In genomic region chr12:110826592-110827200, GRCh38 we compare ENCODE assay signal across 8 cellular contexts. TPM values are rescaled to one million over a fixed set of nuclear protein-coding genes. Genes with fewer than 3 reads are reported as not detected.
DNase-seq lines count a peak whose midpoint lies in the region; ATAC-seq and TF ChIP-seq lines count a peak whose summit lies in the region.

No MANE protein-coding gene starts in this region.

- no peak overlapping the region for H3K27ac Mint-ChIP-seq in CD8-positive, alpha-beta T cell
- H3K27ac Mint-ChIP-seq in progenitor cell of endocrine pancreas: no peak overlapping the region

- TF ChIP-seq CTCF in CD8-positive, alpha-beta T cell (IDR thresholded peaks at IDR 0.05): peak; percentile 80
- peak; percentile 79 for TF ChIP-seq CTCF in progenitor cell of endocrine pancreas (IDR thresholded peaks at IDR 0.05; ENCODE audit: unreplicated experiment)

- no peaks in the 10 kb centered on the region for H3K36me3 ChIP-seq in CD8-positive, alpha-beta T cell (ENCODE audit: insufficient read depth, low read length)
- no peaks in the 10 kb centered on the region for H3K36me3 ChIP-seq in SK-N-MC (ENCODE audit: insufficient read depth, low read length)

- peak; percentile 64 to 85 (median 78) for DNase-seq in CD8-positive, alpha-beta T cell
- DNase-seq in NCI-H1092 (lab: John Stamatoyannopoulos, UW) (peak; percentile 49), SK-N-MC (ENCODE audit: low read depth, low spot score) (peak; percentile 70), Right ventricle myocardium inferior (ENCODE audit: missing footprints) (peak; percentile 92), progenitor cell of endocrine pancreas (ENCODE audit: low spot score, unreplicated experiment) (peak; percentile 75), ureter (ENCODE audit: low spot score) (peak; percentile 85)
- DNase-seq in activated naive CD4-positive, alpha-beta T cell treated with anti-CD3 and anti-CD28 coated beads, Interleukin-2, amount 50 U/mL, for 16 hours: peak; percentile 89

- peak overlapping the region; percentile 19 for H3K9ac ChIP-seq in SK-N-MC (ENCODE audit: insufficient read length)

- H3K4me1 Mint-ChIP-seq in CD8-positive, alpha-beta T cell (ENCODE audit: low read depth): peaks cover 5% of the 10 kb centered on the region
- peaks cover 2% of the 10 kb centered on the region for H3K4me1 Mint-ChIP-seq in progenitor cell of endocrine pancreas (ENCODE audit: low read depth)

- H3K9me3 Mint-ChIP-seq in CD8-positive, alpha-beta T cell: no peaks in the 10 kb centered on the region
- no peaks in the 10 kb centered on the region for H3K9me3 Mint-ChIP-seq in progenitor cell of endocrine pancreas (ENCODE audit: low read depth)

- POLR2A ChIA-PET in CD8-positive, alpha-beta T cell (lab: Charles Lee): no interaction called here

- peak overlapping the region; percentile 65 for H3K4me3 Mint-ChIP-seq in CD8-positive, alpha-beta T cell
- H3K4me3 Mint-ChIP-seq in progenitor cell of endocrine pancreas (ENCODE audit: low read depth): no peak overlapping the region

- no peaks in the 10 kb centered on the region for H3K36me3 Mint-ChIP-seq in CD8-positive, alpha-beta T cell
- no peaks in the 10 kb centered on the region for H3K36me3 Mint-ChIP-seq in progenitor cell of endocrine pancreas (ENCODE audit: insufficient read depth)

- H3K9me3 ChIP-seq in CD8-positive, alpha-beta T cell (ENCODE audit: low read length): no peaks in the 10 kb centered on the region
- H3K9me3 ChIP-seq in SK-N-MC (ENCODE audit: low read depth, low read length): no peaks in the 10 kb centered on the region

- CTCF ChIA-PET in CD8-positive, alpha-beta T cell (lab: Charles Lee): interaction anchor here (0.6 to 3.5 kb wide), 15 partner anchors 10 to 377 kb away, joined by 3 to 15 read pairs (median 3); partner anchors contain the start of genes ARPC3 and CCDC63

- intact Hi-C loops in CD8-positive, alpha-beta T cell (cut with DNase I, micrococcal nuclease): loop anchor here (1.0 to 10.0 kb wide), 10 partner anchors 61 to 726 kb away; partner anchors contain the start of genes ARPC3 (in 2 of the 2) and PPP1CC (in 1 of the 2)
- intact Hi-C loops in Right ventricle myocardium inferior (cut with DNase I): loop anchor here (2.0 to 5.0 kb wide), 6 partner anchors 61 to 374 kb away; partner anchors contain the start of genes ARPC3, FAM216A, GPN3 and PPP1CC

- H3K27me3 Mint-ChIP-seq in CD8-positive, alpha-beta T cell (ENCODE audit: low read depth): peaks cover 9% of the 10 kb centered on the region
- peaks cover 21% of the 10 kb centered on the region for H3K27me3 Mint-ChIP-seq in progenitor cell of endocrine pancreas

- H3K4me1 ChIP-seq in CD8-positive, alpha-beta T cell (ENCODE audit: insufficient read depth, low read length): no peaks in the 10 kb centered on the region

- H3K4me3 ChIP-seq in CD8-positive, alpha-beta T cell (ENCODE audit: low read depth, low read length): no peak overlapping the region
- H3K4me3 ChIP-seq in SK-N-MC: peak overlapping the region; percentile 63

- no peak overlapping the region for H3K27ac ChIP-seq in CD8-positive, alpha-beta T cell (ENCODE audit: low read depth, low read length)
- H3K27ac ChIP-seq in SK-N-MC: no peak overlapping the region

- peak; percentile 95 for ATAC-seq in CD8-positive, alpha-beta T cell
- ATAC-seq in GM21529 (IDR thresholded peaks at IDR 0.05; ENCODE audit: unreplicated experiment) (peak; percentile 88), Right ventricle myocardium inferior (peak; percentile 94)

- no peaks in the 10 kb centered on the region for H3K27me3 ChIP-seq in CD8-positive, alpha-beta T cell (ENCODE audit: insufficient read depth, low read length)

RNA-seq across cellular contexts. Expression of gene CCDC63, which starts 20.1 kb away (rescaled TPM):
- total RNA-seq in CD8-positive, alpha-beta T cell: not detected
- not detected for total RNA-seq in Right ventricle myocardium inferior
- total RNA-seq in progenitor cell of endocrine pancreas: not detected in 2 replicates
- total RNA-seq in ureter: not detected
